ENCODE assay signal across 15 cellular contexts in genomic region chr10:119273413-119273812, GRCh38.
"Had no signal": no experiment of that assay in that cellular context is flagged by ENCODE, and none has a peak within 500 bp of the region (broad histone marks: within the 10 kb centered on the region; RNA-seq: fewer than 3 reads in every experiment).

No MANE protein-coding gene starts in this region.

- H2AFZ ChIP-seq: neural progenitor cell, parathyroid adenoma had no signal

- H3K9ac ChIP-seq: neural progenitor cell, parathyroid adenoma had no signal

- H3K4me2 ChIP-seq: neural progenitor cell had no signal

- H3K4me3 ChIP-seq: cardiac muscle cell, gastroesophageal sphincter, neural progenitor cell had no signal

- H3K27ac ChIP-seq: cardiac muscle cell, neural progenitor cell, parathyroid adenoma had no signal

- H3K27me3 ChIP-seq: cardiac muscle cell, gastroesophageal sphincter, neural progenitor cell had no signal

- H3K9me3 ChIP-seq: gastroesophageal sphincter had no signal

- H3K36me3 ChIP-seq: cardiac muscle cell, gastroesophageal sphincter, neural progenitor cell had no signal

- DNase-seq: activated CD4-positive, alpha-beta T cell treated with anti-CD3 and anti-CD28 coated beads for 1 hour; activated CD4-positive, alpha-beta T cell treated with anti-CD3 and anti-CD28 coated beads, Interleukin-2, amount 50 U/mL, for 48 hours; activated effector memory CD4-positive, alpha-beta T cell treated with anti-CD3 and anti-CD28 coated beads, Interleukin-2, amount 50 U/mL, for 16 hours; activated naive CD8-positive, alpha-beta T cell treated with anti-CD3 and anti-CD28 coated beads, Interleukin-2, amount 50 U/mL, for 24 hours; activated T-cell treated with anti-CD3 and anti-CD28 coated beads, Interleukin-2, amount 50 U/mL, for 4 hours; left cardiac atrium; mesenchymal stem cell; retina; stimulated activated CD4-positive, alpha-beta T cell treated with anti-CD3 and anti-CD28 coated beads, Interleukin-4, amount 100 ng/mL, for 4 hours; substantia nigra; T1000 had no signal

- ATAC-seq: activated naive CD8-positive, alpha-beta T cell treated with anti-CD3 and anti-CD28 coated beads, Interleukin-2, amount 50 U/mL, for 24 hours; activated T-cell treated with anti-CD3 and anti-CD28 coated beads, Interleukin-2, amount 50 U/mL, for 4 hours; gastroesophageal sphincter; left cardiac atrium had no signal
